In the genomic region with DNA sequence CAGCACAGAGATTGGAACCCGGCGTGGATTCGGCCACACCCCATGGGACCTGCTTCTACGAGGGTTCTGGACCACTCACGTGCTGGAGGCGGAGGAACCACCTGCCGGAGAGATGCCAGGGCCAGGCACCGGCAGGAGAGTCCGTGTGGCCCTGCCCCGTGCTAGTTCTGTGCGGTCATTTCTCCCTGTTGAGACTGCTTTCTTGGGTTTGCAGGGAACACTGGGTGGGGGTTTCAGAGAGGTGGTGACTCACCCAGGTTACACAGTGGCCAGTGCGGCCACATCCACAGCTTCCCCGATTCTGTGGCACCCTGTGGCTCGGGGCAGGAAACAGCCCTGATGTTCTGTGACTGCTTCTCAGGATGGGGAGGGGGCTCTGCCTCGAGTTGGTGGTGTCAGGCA, we compare ENCODE assay signal across 2 cellular contexts.
TF ChIP-seq lines count a peak whose summit lies in the region.

No MANE protein-coding gene starts in this region.

TF ChIP-seq in IMR-90, 13 proteins besides CTCF, POLR2A, EP300 and RAD21:
- TF ChIP-seq RFX5 (IDR thresholded peaks at IDR 0.05; ENCODE audit: low read depth, low read length) (no peak), MAZ (IDR thresholded peaks at IDR 0.05; ENCODE audit: borderline replicate concordance, low read depth, low read length) (no peak), USF2 (IDR thresholded peaks at IDR 0.05; ENCODE audit: low read depth, low read length) (no peak), CEBPB (IDR thresholded peaks at IDR 0.05; ENCODE audit: low read depth, low read length) (no peak), MAFK (IDR thresholded peaks at IDR 0.05; ENCODE audit: low read depth, low read length) (no peak), MXI1 (IDR thresholded peaks at IDR 0.05; ENCODE audit: borderline replicate concordance, low read depth, low read length) (no peak), CHD1 (IDR thresholded peaks at IDR 0.05; ENCODE audit: low read depth, low read length) (no peak), BHLHE40 (IDR thresholded peaks at IDR 0.05; ENCODE audit: low read depth, low read length) (no peak), NFE2L2 (IDR thresholded peaks at IDR 0.05; ENCODE audit: low read depth, low read length) (no peak), SMC3 (IDR thresholded peaks at IDR 0.05; ENCODE audit: low read depth, low read length) (no peak), RCOR1 (IDR thresholded peaks at IDR 0.05; ENCODE audit: insufficient replicate concordance, low read length) (no peak), FOS (IDR thresholded peaks at IDR 0.05; ENCODE audit: low read depth, low read length) (no peak; the same call in 1 of the 2 replicates)
- TF ChIP-seq, protein P1, sequence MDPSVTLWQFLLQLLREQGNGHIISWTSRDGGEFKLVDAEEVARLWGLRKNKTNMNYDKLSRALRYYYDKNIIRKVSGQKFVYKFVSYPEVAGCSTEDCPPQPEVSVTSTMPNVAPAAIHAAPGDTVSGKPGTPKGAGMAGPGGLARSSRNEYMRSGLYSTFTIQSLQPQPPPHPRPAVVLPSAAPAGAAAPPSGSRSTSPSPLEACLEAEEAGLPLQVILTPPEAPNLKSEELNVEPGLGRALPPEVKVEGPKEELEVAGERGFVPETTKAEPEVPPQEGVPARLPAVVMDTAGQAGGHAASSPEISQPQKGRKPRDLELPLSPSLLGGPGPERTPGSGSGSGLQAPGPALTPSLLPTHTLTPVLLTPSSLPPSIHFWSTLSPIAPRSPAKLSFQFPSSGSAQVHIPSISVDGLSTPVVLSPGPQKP (IDR thresholded peaks at IDR 0.05; ENCODE audit: borderline replicate concordance, low read depth, low read length) = no peak

TF ChIP-seq in K562, 482 proteins besides CTCF, POLR2A, EP300 and RAD21:
- TF ChIP-seq, protein P2, sequence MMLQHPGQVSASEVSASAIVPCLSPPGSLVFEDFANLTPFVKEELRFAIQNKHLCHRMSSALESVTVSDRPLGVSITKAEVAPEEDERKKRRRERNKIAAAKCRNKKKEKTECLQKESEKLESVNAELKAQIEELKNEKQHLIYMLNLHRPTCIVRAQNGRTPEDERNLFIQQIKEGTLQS (IDR thresholded peaks at IDR 0.05) = peak; percentile 59
- TF ChIP-seq, protein P2 (CRISPR knock-in tag; conservative IDR thresholded peaks at IDR 0.05) = no peak
- peak; percentile 63; the same call in 1 of the 2 replicates for TF ChIP-seq ZBTB9 (CRISPR knock-in tag; IDR thresholded peaks at IDR 0.05)
- no peak for TF ChIP-seq EHMT2 (IDR thresholded peaks at IDR 0.05)
- TF ChIP-seq FOSL1 (tag; conservative IDR thresholded peaks at IDR 0.05) = 0 out of 2 replicates have a peak, but pooled peaks have one; percentile 32
- TF ChIP-seq JUN (IDR thresholded peaks at IDR 0.05; ENCODE audit: borderline replicate concordance, low read depth, low read length) = 0 out of 2 replicates have a peak, but pooled peaks have one; percentile 25
- TF ChIP-seq JUN (CRISPR knock-in tag; IDR thresholded peaks at IDR 0.05; ENCODE audit: borderline replicate concordance) = no peak
